Comparison of ENCODE assay signal across 26 cellular contexts in the genomic region with DNA sequence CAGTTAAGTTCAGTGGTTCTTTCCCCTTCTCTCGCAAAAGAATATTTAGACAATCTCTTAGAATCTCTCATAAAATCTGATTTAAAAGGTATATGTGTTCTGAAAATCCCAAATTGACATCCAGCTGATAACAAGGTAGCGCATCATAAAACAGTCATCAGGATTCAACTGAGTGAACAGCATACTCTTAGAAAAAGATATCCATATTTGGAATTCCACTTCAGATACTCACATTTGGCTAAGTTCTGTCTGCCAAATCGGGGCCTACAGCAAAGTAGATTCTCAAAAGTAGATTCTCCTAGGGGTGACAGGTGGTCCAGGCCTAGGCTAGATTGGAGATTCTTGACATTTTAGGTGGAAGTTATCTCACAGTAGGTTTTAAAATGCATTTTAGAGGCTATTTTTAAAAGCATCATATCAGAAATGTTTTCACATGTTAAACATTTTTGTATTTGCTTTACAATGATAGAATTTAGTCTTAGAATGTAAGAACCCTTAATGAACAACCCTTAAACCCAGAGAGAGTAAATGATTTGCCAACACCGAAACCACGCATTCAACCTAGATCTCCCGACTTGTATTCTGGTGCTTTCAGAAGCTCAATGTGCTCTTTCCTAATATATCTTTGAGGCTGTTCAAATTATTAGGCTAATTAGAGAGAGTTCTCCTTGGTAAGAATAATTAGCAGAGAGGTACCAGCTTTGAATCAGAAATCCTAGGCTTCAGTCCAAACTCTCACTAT.
"Had no signal": no experiment of that assay in that cellular context is flagged by ENCODE, and none has a peak within 500 bp of the region (broad histone marks: within the 10 kb centered on the region; RNA-seq: fewer than 3 reads in every experiment).

No MANE protein-coding gene starts in this region.

- H3K36me3 Mint-ChIP-seq: activated CD4-positive, alpha-beta memory T cell treated with anti-CD3 and anti-CD28 coated beads for 36 hours; activated naive CD4-positive, alpha-beta T cell treated with anti-CD3 and anti-CD28 coated beads, Interleukin-2, amount 50 U/mL, for 72 hours; brain; WTC11 had no signal

- DNase-seq: activated CD4-positive, alpha-beta memory T cell treated with anti-CD3 and anti-CD28 coated beads for 36 hours; activated CD4-positive, alpha-beta T cell treated with anti-CD3 and anti-CD28 coated beads, Interleukin-2, amount 10 ng/mL, durations not matched to agents 7 days and 5 days; activated CD4-positive, CD25-positive, alpha-beta regulatory T cell treated with anti-CD3 and anti-CD28 coated beads, Interleukin-2, amount 50 U/mL, for 72 hours; activated CD8-positive, alpha-beta memory T cell treated with anti-CD3 and anti-CD28 coated beads for 24 hours; activated effector memory CD4-positive, alpha-beta T cell treated with anti-CD3 and anti-CD28 coated beads, Interleukin-2, amount 50 U/mL, for 16 hours; activated naive CD4-positive, alpha-beta T cell treated with Interleukin-2 at 50 U/mL for 16 hours; activated naive CD8-positive, alpha-beta T cell treated with anti-CD3 and anti-CD28 coated beads, Interleukin-2, amount 50 U/mL, for 24 hours; activated T-cell treated with anti-CD3 and anti-CD28 coated beads, Interleukin-2, amount 50 U/mL, for 4 hours; amniotic stem cell; NCI-H1092; NCI-H1417; NCI-H1694; NCI-H2029 treated with DMSO at 0.1 percent for 48 hours; NCI-H345; NCI-H510A; NCI-H526 treated with DMSO at 0.1 percent for 48 hours; NCI-H82; OCI-M1; SHP77; T-helper 9 cell had no signal

- H3K27me3 Mint-ChIP-seq: activated CD4-positive, alpha-beta T cell treated with anti-CD3 and anti-CD28 coated beads, Interleukin-2, amount 10 ng/mL, durations not matched to agents 7 days and 5 days; activated naive CD8-positive, alpha-beta T cell treated with anti-CD3 and anti-CD28 coated beads, Interleukin-2, amount 50 U/mL, for 24 hours had no signal

- H3K27ac ChIP-seq: ascending aorta had no signal

- H3K4me3 Mint-ChIP-seq: activated CD4-positive, alpha-beta memory T cell treated with anti-CD3 and anti-CD28 coated beads for 36 hours; activated CD4-positive, alpha-beta T cell treated with anti-CD3 and anti-CD28 coated beads, Interleukin-2, amount 10 ng/mL, durations not matched to agents 7 days and 5 days; activated naive CD8-positive, alpha-beta T cell treated with anti-CD3 and anti-CD28 coated beads, Interleukin-2, amount 50 U/mL, for 24 hours; activated T-cell treated with anti-CD3 and anti-CD28 coated beads, Interleukin-2, amount 50 U/mL, for 4 hours; brain; T-helper 1 cell treated with Interleukin-12 subunit alpha and Interleukin-12 subunit beta and Interleukin-4 antibody, amounts not matched to agents 30 μg/mL and 1 μg/mL, for 36 hours; WTC11 had no signal

- H3K9me3 Mint-ChIP-seq: activated CD4-positive, alpha-beta memory T cell treated with anti-CD3 and anti-CD28 coated beads for 36 hours; activated CD4-positive, alpha-beta T cell treated with anti-CD3 and anti-CD28 coated beads, Interleukin-2, amount 10 ng/mL, durations not matched to agents 7 days and 5 days; activated naive CD4-positive, alpha-beta T cell treated with anti-CD3 and anti-CD28 coated beads, Interleukin-2, amount 50 U/mL, for 72 hours; activated naive CD8-positive, alpha-beta T cell treated with anti-CD3 and anti-CD28 coated beads, Interleukin-2, amount 50 U/mL, for 24 hours; activated T-cell treated with anti-CD3 and anti-CD28 coated beads, Interleukin-2, amount 50 U/mL, for 4 hours; brain; T-helper 1 cell treated with Interleukin-12 subunit alpha and Interleukin-12 subunit beta and Interleukin-4 antibody, amounts not matched to agents 30 μg/mL and 1 μg/mL, for 36 hours had no signal

- H3K4me1 Mint-ChIP-seq: activated CD4-positive, alpha-beta T cell treated with anti-CD3 and anti-CD28 coated beads, Interleukin-2, amount 10 ng/mL, durations not matched to agents 7 days and 5 days had no signal

- ATAC-seq: activated naive CD4-positive, alpha-beta T cell treated with anti-CD3 and anti-CD28 coated beads, Interleukin-2, amount 50 U/mL, for 72 hours; activated naive CD8-positive, alpha-beta T cell treated with anti-CD3 and anti-CD28 coated beads, Interleukin-2, amount 50 U/mL, for 24 hours; activated T-cell treated with anti-CD3 and anti-CD28 coated beads, Interleukin-2, amount 50 U/mL, for 4 hours; Panc1; WTC11 had no signal

- H3K27ac Mint-ChIP-seq: activated CD4-positive, alpha-beta memory T cell treated with anti-CD3 and anti-CD28 coated beads for 36 hours; activated CD4-positive, alpha-beta T cell treated with anti-CD3 and anti-CD28 coated beads, Interleukin-2, amount 10 ng/mL, durations not matched to agents 7 days and 5 days; activated naive CD4-positive, alpha-beta T cell treated with anti-CD3 and anti-CD28 coated beads, Interleukin-2, amount 50 U/mL, for 72 hours; activated naive CD8-positive, alpha-beta T cell treated with anti-CD3 and anti-CD28 coated beads, Interleukin-2, amount 50 U/mL, for 24 hours; brain; T-helper 1 cell treated with Interleukin-12 subunit alpha and Interleukin-12 subunit beta and Interleukin-4 antibody, amounts not matched to agents 30 μg/mL and 1 μg/mL, for 36 hours; WTC11 had no signal
